ENCODE assay signal across 23 cellular contexts in the genomic region with DNA sequence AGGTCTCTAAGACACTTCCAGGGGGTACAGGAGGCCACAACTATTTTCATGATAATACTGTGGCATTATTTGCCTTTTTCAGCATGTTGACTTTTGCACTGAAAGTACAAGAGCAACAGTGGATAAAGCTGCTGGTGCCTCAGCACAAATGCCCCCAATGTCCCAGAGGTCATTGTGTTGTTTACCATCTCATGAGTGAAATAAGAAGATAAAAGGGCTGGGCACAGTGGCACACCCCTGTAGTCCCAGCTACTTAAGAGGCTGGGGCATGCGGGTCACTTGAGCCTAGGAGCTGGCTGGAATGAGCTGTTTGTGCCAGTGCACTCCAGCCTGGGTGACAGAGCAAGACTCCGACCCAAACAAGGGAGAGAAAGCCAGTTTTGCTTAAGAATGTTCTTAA.
"Had no signal": no experiment of that assay in that cellular context is flagged by ENCODE, and none has a peak within 500 bp of the region (broad histone marks: within the 10 kb centered on the region; RNA-seq: fewer than 3 reads in every experiment).

No MANE protein-coding gene starts in this region.

- H3K79me2 ChIP-seq: parathyroid adenoma had no signal

- H3K27me3 ChIP-seq: gastrocnemius medialis, right atrium auricular region, suprapubic skin, tibial nerve had no signal

- DNase-seq: activated CD4-positive, alpha-beta memory T cell treated with anti-CD3 and anti-CD28 coated beads, Interleukin-2, amount 10 ng/mL, durations not matched to agents 7 days and 5 days; activated CD4-positive, alpha-beta T cell treated with anti-CD3 and anti-CD28 coated beads for 1 hour; activated CD4-positive, alpha-beta T cell treated with anti-CD3 and anti-CD28 coated beads, Interleukin-2, amount 10 ng/mL, durations not matched to agents 7 days and 5 days; activated CD8-positive, alpha-beta memory T cell treated with anti-CD3 and anti-CD28 coated beads, Interleukin-2, amount 50 U/mL, for 48 hours; activated gamma-delta T cell treated with Interleukin-2 at 50 U/mL for 16 hours; activated naive CD4-positive, alpha-beta T cell treated with anti-CD3 and anti-CD28 coated beads, Interleukin-2, amount 50 U/mL, for 16 hours; activated T-cell treated with anti-CD3 and anti-CD28 coated beads, Interleukin-2, amount 50 U/mL, for 24 hours; effector memory CD4-positive, alpha-beta T cell; gastrocnemius medialis; glutamatergic neuron; midbrain; naive thymus-derived CD4-positive, alpha-beta T cell; stimulated activated CD4-positive, alpha-beta T cell treated with anti-CD3 and anti-CD28 coated beads, Interleukin-15, amount 100 ng/mL, for 24 hours; stimulated activated CD4-positive, alpha-beta T cell treated with anti-CD3 and anti-CD28 coated beads, Interleukin-2, amount 100 ng/mL, for 24 hours; stimulated activated naive B cell treated with anti-CD40 and anti-IgM and Interleukin-4, amounts not matched to agents 10 μg/mL and 1 μg/mL and 100 μg/mL, for 72 hours; SW 1271; T1000 had no signal

- H3K36me3 ChIP-seq: gastrocnemius medialis had no signal

- H3K27ac ChIP-seq: gastrocnemius medialis, parathyroid adenoma, right atrium auricular region, suprapubic skin, tibial nerve had no signal

- H3K4me1 ChIP-seq: gastrocnemius medialis, parathyroid adenoma had no signal

- ATAC-seq: activated T-helper 17 cell treated with anti-CD3 and anti-CD28 coated beads, Interleukin-2, amount 50 U/mL, for 72 hours; gastrocnemius medialis; naive thymus-derived CD4-positive, alpha-beta T cell; stimulated activated naive B cell treated with anti-CD40 and anti-IgM and Interleukin-4, amounts not matched to agents 10 μg/mL and 1 μg/mL and 100 μg/mL, for 72 hours; WTC11 had no signal

- H3K4me3 ChIP-seq: gastrocnemius medialis, right atrium auricular region, suprapubic skin, tibial nerve had no signal

- H2AFZ ChIP-seq: parathyroid adenoma had no signal

- H3K9me3 ChIP-seq: gastrocnemius medialis, suprapubic skin had no signal
